14 cellular contexts compared by ENCODE assay signal in genomic region chr5:80959138-80959537, GRCh38. TPM values are rescaled to one million over a fixed set of nuclear protein-coding genes. Genes with fewer than 3 reads are reported as not detected.
DNase-seq lines count a peak whose midpoint lies in the region; ATAC-seq lines count a peak whose summit lies in the region.
"Had no signal": no experiment of that assay in that cellular context is flagged by ENCODE, and none has a peak within 500 bp of the region (broad histone marks: within the 10 kb centered on the region; RNA-seq: fewer than 3 reads in every experiment).

No MANE protein-coding gene starts in this region.

- H3K36me3 Mint-ChIP-seq in CD4-positive, CD25-positive, alpha-beta regulatory T cell: no peaks in the 10 kb centered on the region
- H3K36me3 Mint-ChIP-seq in activated naive CD8-positive, alpha-beta T cell treated with anti-CD3 and anti-CD28 coated beads for 36 hours: peaks cover 4% of the 10 kb centered on the region
- H3K36me3 Mint-ChIP-seq in memory B cell: peaks cover 7% of the 10 kb centered on the region

- H3K9me3 ChIP-seq in CD4-positive, CD25-positive, alpha-beta regulatory T cell (ENCODE audit: control insufficient read depth in 2 of 2, low read length in 2 of 2): no peaks in the 10 kb centered on the region
- no peaks in the 10 kb centered on the region for H3K9me3 ChIP-seq in ES-I3 (ENCODE audit: control insufficient read depth, insufficient read depth, low read length)

- peaks cover 16% of the 10 kb centered on the region for H3K4me1 ChIP-seq in CD4-positive, CD25-positive, alpha-beta regulatory T cell (ENCODE audit: control insufficient read depth, insufficient read depth, low read length, poor library complexity, severe bottlenecking)
- peaks cover 47% of the 10 kb centered on the region for H3K4me1 ChIP-seq in ES-I3 (ENCODE audit: insufficient read depth, low read length)

- H3K27me3 Mint-ChIP-seq in CD4-positive, CD25-positive, alpha-beta regulatory T cell: peaks cover 52% of the 10 kb centered on the region
- H3K27me3 Mint-ChIP-seq in activated naive CD8-positive, alpha-beta T cell treated with anti-CD3 and anti-CD28 coated beads for 36 hours: no peaks in the 10 kb centered on the region
- peaks cover 13% of the 10 kb centered on the region for H3K27me3 Mint-ChIP-seq in memory B cell

- peak overlapping the region; percentile 88 for H3K9ac ChIP-seq in ES-I3 (ENCODE audit: low read depth, low read length)
- H3K9ac ChIP-seq: BLaER1 had no signal

- H3K27me3 ChIP-seq in CD4-positive, CD25-positive, alpha-beta regulatory T cell (ENCODE audit: control insufficient read depth, insufficient read depth, low read length): peaks cover 34% of the 10 kb centered on the region
- H3K27me3 ChIP-seq: BLaER1 had no signal

- no peaks in the 10 kb centered on the region for H3K36me3 ChIP-seq in CD4-positive, CD25-positive, alpha-beta regulatory T cell (ENCODE audit: control insufficient read depth, insufficient read depth, low read length)
- H3K36me3 ChIP-seq in ES-I3 (ENCODE audit: insufficient read depth, low read length): no peaks in the 10 kb centered on the region
- H3K36me3 ChIP-seq: BLaER1 had no signal

- no peak for DNase-seq in CD4-positive, CD25-positive, alpha-beta regulatory T cell
- DNase-seq in activated naive CD8-positive, alpha-beta T cell treated with anti-CD3 and anti-CD28 coated beads for 36 hours: no peak
- DNase-seq in memory B cell (ENCODE audit: low spot score in 2 of 2): no peak
- DNase-seq in SHP77 treated with DMSO at 0.1 percent for 48 hours (lab: John Stamatoyannopoulos, UW): no peak
- DNase-seq in NCI-H524 treated with DMSO at 0.1 percent for 48 hours (lab: John Stamatoyannopoulos, UW): no peak
- DNase-seq: dermis blood vessel endothelial cell, HCEC 1CT, NCI-H2227 treated with DMSO at 0.1 percent for 48 hours, PC-9, SW 1271 had no signal

- ATAC-seq in CD4-positive, CD25-positive, alpha-beta regulatory T cell (ENCODE audit: low read depth in 2 of 2): no peak
- no peak for ATAC-seq in memory B cell (ENCODE audit: low read depth)
- ATAC-seq in GM21526 (IDR thresholded peaks at IDR 0.05; ENCODE audit: low FRiP score, unreplicated experiment): no peak
- ATAC-seq in GM19035 (IDR thresholded peaks at IDR 0.05; ENCODE audit: unreplicated experiment): no peak

- H3K4me3 ChIP-seq in CD4-positive, CD25-positive, alpha-beta regulatory T cell (ENCODE audit: low read depth, low read length): peak overlapping the region; percentile 56
- H3K4me3 ChIP-seq: BLaER1, PC-9 had no signal

- H3K27ac ChIP-seq in CD4-positive, CD25-positive, alpha-beta regulatory T cell (ENCODE audit: insufficient read depth, low read length, poor library complexity, severe bottlenecking): no peak overlapping the region
- H3K27ac ChIP-seq: BLaER1, PC-9 had no signal

- peak overlapping the region; percentile 62 to 98 (median 86) for H3K4me3 Mint-ChIP-seq in CD4-positive, CD25-positive, alpha-beta regulatory T cell
- peak overlapping the region; percentile 75 for H3K4me3 Mint-ChIP-seq in activated naive CD8-positive, alpha-beta T cell treated with anti-CD3 and anti-CD28 coated beads for 36 hours
- peak overlapping the region; percentile 2 for H3K4me3 Mint-ChIP-seq in memory B cell

- H3K9me3 Mint-ChIP-seq in CD4-positive, CD25-positive, alpha-beta regulatory T cell: peaks cover 0 to 1% (median 0%) of the 10 kb centered on the region in 7 donors
- H3K9me3 Mint-ChIP-seq in activated naive CD8-positive, alpha-beta T cell treated with anti-CD3 and anti-CD28 coated beads for 36 hours: no peaks in the 10 kb centered on the region
- H3K9me3 Mint-ChIP-seq in memory B cell: peaks cover 3% of the 10 kb centered on the region

- peaks cover 19 to 43% (median 31%) of the 10 kb centered on the region in 4 donors for H3K4me1 Mint-ChIP-seq in CD4-positive, CD25-positive, alpha-beta regulatory T cell
- peaks cover 42% of the 10 kb centered on the region for H3K4me1 Mint-ChIP-seq in activated naive CD8-positive, alpha-beta T cell treated with anti-CD3 and anti-CD28 coated beads for 36 hours
- H3K4me1 Mint-ChIP-seq in memory B cell: peaks cover 9% of the 10 kb centered on the region

- peak overlapping the region in 1 of 3 donors; percentile 89 for H3K27ac Mint-ChIP-seq in CD4-positive, CD25-positive, alpha-beta regulatory T cell
- no peak overlapping the region for H3K27ac Mint-ChIP-seq in activated naive CD8-positive, alpha-beta T cell treated with anti-CD3 and anti-CD28 coated beads for 36 hours
- H3K27ac Mint-ChIP-seq in memory B cell: no peak overlapping the region

RNA-seq across cellular contexts. Expression of gene RASGRF2, which starts 1.0 kb away (rescaled TPM):
- total RNA-seq in CD4-positive, CD25-positive, alpha-beta regulatory T cell: 10.3 TPM
- polyA plus RNA-seq in CD4-positive, CD25-positive, alpha-beta regulatory T cell: 1 to 10 TPM; 3.9 to 9.8 (median 6.7) TPM
- 10 to 100 TPM; 12.3 to 13.3 TPM for total RNA-seq in activated naive CD8-positive, alpha-beta T cell treated with anti-CD3 and anti-CD28 coated beads for 36 hours

Comparison
In these comparisons a context has a peak if more than half of its experiments do, and no peak if none do; other contexts are left out.
1. H3K4me3 Mint-ChIP-seq: peak in every context shown above with its lines; median percentile 86 in CD4-positive, CD25-positive, alpha-beta regulatory T cell; 75 in activated naive CD8-positive, alpha-beta T cell treated with anti-CD3 and anti-CD28 coated beads for 36 hours; 2 in memory B cell.